22 cellular contexts compared by ENCODE assay signal in genomic region chr17:49002331-49002730, GRCh38. TPM values are rescaled to one million over a fixed set of nuclear protein-coding genes. Genes with fewer than 3 reads are reported as not detected.
DNase-seq lines count a peak whose midpoint lies in the region; ATAC-seq and TF ChIP-seq lines count a peak whose summit lies in the region.
"Had no signal": no experiment of that assay in that cellular context is flagged by ENCODE, and none has a peak within 500 bp of the region (broad histone marks: within the 10 kb centered on the region; RNA-seq: fewer than 3 reads in every experiment).

No MANE protein-coding gene starts in this region.

- H3K4me3 Mint-ChIP-seq in glutamatergic neuron (ENCODE audit: unreplicated experiment): peak overlapping the region; percentile 86
- H3K4me3 Mint-ChIP-seq in osteocyte (ENCODE audit: unreplicated experiment): peak overlapping the region; percentile 56
- H3K4me3 Mint-ChIP-seq: natural killer cell treated with Interleukin-12 subunit alpha and Interleukin-12 subunit beta and Interleukin-15 and Interleukin-18, amount 100 ng/mL, for 72 hours; stimulated activated naive CD8-positive, alpha-beta T cell treated with anti-CD3 and anti-CD28 coated beads, Interleukin-15, amount 100 ng/mL, for 72 hours; T-cell had no signal

- H3K27ac ChIP-seq in HEK293 (ENCODE audit: extremely low read depth, low read depth, low read length) (no peak overlapping the region), SK-N-MC (peak overlapping the region; percentile 100), RWPE1 (no peak overlapping the region)
- H3K27ac ChIP-seq: tibial nerve had no signal

- DNase-seq in SK-N-MC (ENCODE audit: low read depth, low spot score) (no peak), glutamatergic neuron (no peak), osteocyte (ENCODE audit: extremely low spot score, unreplicated experiment) (no peak), RWPE1 (ENCODE audit: low spot score) (no peak), NOMO-1 (lab: John Stamatoyannopoulos, UW; ENCODE audit: unreplicated experiment in 2 of 2) (no peak)
- no peak for DNase-seq in activated naive CD4-positive, alpha-beta T cell treated with anti-CD3 and anti-CD28 coated beads, Interleukin-2, amount 50 U/mL, for 16 hours
- DNase-seq: activated effector memory CD4-positive, alpha-beta T cell treated with Interleukin-2 at 50 U/mL for 16 hours; H7; left colon; midbrain; NCI-H524; Right ventricle myocardium superior; small intestine; stimulated activated CD4-positive, alpha-beta T cell treated with anti-CD3 and anti-CD28 coated beads, Interleukin-4, amount 100 ng/mL, for 1 hour; stimulated activated naive CD8-positive, alpha-beta T cell treated with anti-CD3 and anti-CD28 coated beads, Interleukin-15, amount 100 ng/mL, for 72 hours; T-cell had no signal

- peaks cover 14% of the 10 kb centered on the region for H3K9me3 Mint-ChIP-seq in glutamatergic neuron (ENCODE audit: unreplicated experiment)
- H3K9me3 Mint-ChIP-seq in osteocyte (ENCODE audit: unreplicated experiment): no peaks in the 10 kb centered on the region
- H3K9me3 Mint-ChIP-seq: natural killer cell treated with Interleukin-12 subunit alpha and Interleukin-12 subunit beta and Interleukin-15 and Interleukin-18, amount 100 ng/mL, for 72 hours; stimulated activated naive CD8-positive, alpha-beta T cell treated with anti-CD3 and anti-CD28 coated beads, Interleukin-15, amount 100 ng/mL, for 72 hours had no signal

- H3K9ac ChIP-seq in SK-N-MC (ENCODE audit: insufficient read length): peak overlapping the region; percentile 100

- no peak for ATAC-seq in HG03469 (IDR thresholded peaks at IDR 0.05; ENCODE audit: unreplicated experiment)
- ATAC-seq: esophagus mucosa; left colon; natural killer cell treated with Interleukin-12 subunit alpha and Interleukin-12 subunit beta and Interleukin-15 and Interleukin-18, amount 100 ng/mL, for 72 hours; stimulated activated naive CD8-positive, alpha-beta T cell treated with anti-CD3 and anti-CD28 coated beads, Interleukin-15, amount 100 ng/mL, for 72 hours; T-cell had no signal

- H3K4me1 Mint-ChIP-seq in glutamatergic neuron (ENCODE audit: low read depth, unreplicated experiment): peaks cover 41% of the 10 kb centered on the region
- H3K4me1 Mint-ChIP-seq in osteocyte (ENCODE audit: unreplicated experiment): peaks cover 61% of the 10 kb centered on the region

- H3K27ac Mint-ChIP-seq in glutamatergic neuron (ENCODE audit: unreplicated experiment): no peak overlapping the region
- H3K27ac Mint-ChIP-seq in osteocyte (ENCODE audit: unreplicated experiment): peak overlapping the region; percentile 95
- H3K27ac Mint-ChIP-seq: natural killer cell treated with Interleukin-12 subunit alpha and Interleukin-12 subunit beta and Interleukin-15 and Interleukin-18, amount 100 ng/mL, for 72 hours; stimulated activated naive CD8-positive, alpha-beta T cell treated with anti-CD3 and anti-CD28 coated beads, Interleukin-15, amount 100 ng/mL, for 72 hours had no signal

- H3K9me3 ChIP-seq in HEK293 (ENCODE audit: control insufficient read depth, insufficient read depth, low read depth, low read length) (no peaks in the 10 kb centered on the region), SK-N-MC (ENCODE audit: low read depth, low read length) (no peaks in the 10 kb centered on the region)
- H3K9me3 ChIP-seq: tibial nerve had no signal

- H3K36me3 Mint-ChIP-seq in glutamatergic neuron (ENCODE audit: unreplicated experiment) (no peaks in the 10 kb centered on the region), osteocyte (ENCODE audit: unreplicated experiment) (no peaks in the 10 kb centered on the region)
- H3K36me3 Mint-ChIP-seq: natural killer cell treated with Interleukin-12 subunit alpha and Interleukin-12 subunit beta and Interleukin-15 and Interleukin-18, amount 100 ng/mL, for 72 hours; T-cell had no signal

- peaks cover 26% of the 10 kb centered on the region for H3K4me1 ChIP-seq in HEK293 (ENCODE audit: control insufficient read depth, insufficient read depth, low read length)

- H3K36me3 ChIP-seq in HEK293 (ENCODE audit: control insufficient read depth in 2 of 2, insufficient read depth in 1 of 2, low read length in 2 of 2) (peaks cover 10 to 46% of the 10 kb centered on the region in 2 experiments; a peak in 2 of 3 replicates), SK-N-MC (ENCODE audit: insufficient read depth, low read length) (peaks cover 87% of the 10 kb centered on the region)
- H3K36me3 ChIP-seq: tibial nerve had no signal

- POLR2A ChIA-PET in HEK293 (lab: Yijun Ruan, JAX): interaction anchor here (1.7 kb wide), 1 partner anchor 15 kb away, joined by 8 read pairs; no protein-coding TSS in a partner anchor
- POLR2A ChIA-PET in RWPE1 (lab: Yijun Ruan, JAX; ENCODE audit: low non-redundant PET): no interaction called here

- H3K27me3 Mint-ChIP-seq in glutamatergic neuron (ENCODE audit: unreplicated experiment) (peaks cover 18% of the 10 kb centered on the region), osteocyte (ENCODE audit: unreplicated experiment) (no peaks in the 10 kb centered on the region)

- peak overlapping the region; percentile 9; the same call in 1 of the 2 replicates for H3K4me3 ChIP-seq in HEK293 (ENCODE audit: low read depth, low read length)
- peak overlapping the region; percentile 98 for H3K4me3 ChIP-seq in SK-N-MC
- H3K4me3 ChIP-seq: tibial nerve had no signal

- CTCF ChIA-PET in HEK293 (lab: Yijun Ruan, JAX) (interaction anchor here (0.6 to 13.1 kb wide), 4 partner anchors 29 to 341 kb away, joined by 3 to 129 read pairs (median 4); no protein-coding TSS in a partner anchor), RWPE1 (lab: Yijun Ruan, JAX) (interaction anchor here (0.6 kb wide), 1 partner anchor 46 kb away, joined by 10 read pairs; no protein-coding TSS in a partner anchor)

- TF ChIP-seq CTCF in HEK293 (tag by site-specific recombination; IDR thresholded peaks at IDR 0.05): no peak
- no peak for TF ChIP-seq CTCF in glutamatergic neuron (IDR thresholded peaks at IDR 0.05; ENCODE audit: partially characterized antibody, unreplicated experiment)
- TF ChIP-seq CTCF in osteocyte (IDR thresholded peaks at IDR 0.05): no peak
- no peak for TF ChIP-seq CTCF in RWPE1 (conservative IDR thresholded peaks at IDR 0.05; ENCODE audit: low read depth)

TF ChIP-seq in HEK293, 187 proteins besides CTCF, POLR2A, EP300 and RAD21 (continues in another document):
- TF ChIP-seq ZNF362 (tag by site-specific recombination; IDR thresholded peaks at IDR 0.05) (0 out of 2 replicates have a peak, but pooled peaks have one; percentile 43), ZNF473 (tag by site-specific recombination; IDR thresholded peaks at IDR 0.05) (no peak), ZNF664 (tag by site-specific recombination; IDR thresholded peaks at IDR 0.05) (no peak), OVOL3 (tag by site-specific recombination; IDR thresholded peaks at IDR 0.05) (no peak), ELK4 (IDR thresholded peaks at IDR 0.05; ENCODE audit: borderline replicate concordance, low read depth, low read length) (no peak), SP2 (tag by site-specific recombination; IDR thresholded peaks at IDR 0.05) (no peak), PRDM6 (tag by site-specific recombination; IDR thresholded peaks at IDR 0.05) (peak; percentile 75)

RNA-seq across cellular contexts. Expression of gene IGF2BP1, which starts 5.1 kb away (rescaled TPM):
- 260 TPM for total RNA-seq in glutamatergic neuron (ENCODE audit: unreplicated experiment)
- total RNA-seq in osteocyte: 47.6 and 51.4 TPM in 2 replicates
- total RNA-seq: esophagus mucosa, Right ventricle myocardium superior, tibial nerve had no signal

RNA-seq across cellular contexts. Expression of gene GIP, which starts 33.9 kb away (rescaled TPM):
- total RNA-seq in glutamatergic neuron (ENCODE audit: unreplicated experiment) (not detected), osteocyte (not detected in 2 replicates)
- total RNA-seq: dermis microvascular lymphatic vessel endothelial cell; esophagus mucosa; left colon; natural killer cell treated with Interleukin-12 subunit alpha and Interleukin-12 subunit beta and Interleukin-15 and Interleukin-18, amount 100 ng/mL, for 72 hours; Right ventricle myocardium superior; T-cell; tibial nerve had no signal

RNA-seq across cellular contexts. Expression of gene SNF8, which starts 57.7 kb away (rescaled TPM):
- total RNA-seq in glutamatergic neuron (ENCODE audit: unreplicated experiment): 143 TPM
- 125 and 135 TPM in 2 replicates for total RNA-seq in osteocyte
